9 cellular contexts compared by ENCODE assay signal in genomic region chr16:27273670-27274522, GRCh38. TPM values are rescaled to one million over a fixed set of nuclear protein-coding genes. Genes with fewer than 3 reads are reported as not detected.
A peak's percentile ranks its signal among the peaks of the same experiment; 100 is the strongest.
DNase-seq lines count a peak whose midpoint lies in the region; ATAC-seq and TF ChIP-seq lines count a peak whose summit lies in the region.
"Had no signal": no experiment of that assay in that cellular context is flagged by ENCODE, and none has a peak within 500 bp of the region (broad histone marks: within the 10 kb centered on the region; RNA-seq: fewer than 3 reads in every experiment).

No MANE protein-coding gene starts in this region.

- CTCF ChIA-PET in T-cell (lab: Charles Lee): interaction anchor here (1.0 to 1.1 kb wide), 2 partner anchors 37 to 120 kb away, joined by 4 to 5 read pairs; no protein-coding TSS in a partner anchor

- peaks cover 2% of the 10 kb centered on the region for H3K4me1 ChIP-seq in colonic mucosa

- ATAC-seq in T-cell (replicated peaks in 1 of 4) (peak; percentile 63 to 85 (median 76)), HG03108 (IDR thresholded peaks at IDR 0.05; ENCODE audit: unreplicated experiment) (no peak)
- peak; percentile 93 for ATAC-seq in stimulated activated effector memory CD8-positive, alpha-beta T cell treated with anti-CD3 and anti-CD28 coated beads, Interleukin-12 subunit alpha, Interleukin-12 subunit beta, amount 100 ng/mL, for 72 hours
- ATAC-seq: gastroesophageal sphincter had no signal

- H3K36me3 Mint-ChIP-seq in T-helper 1 cell treated with Interleukin-12 subunit alpha and Interleukin-12 subunit beta and Interleukin-4 antibody, amounts not matched to agents 30 μg/mL and 1 μg/mL, for 36 hours (ENCODE audit: low read depth): peaks cover 15% of the 10 kb centered on the region
- H3K36me3 Mint-ChIP-seq in T-cell: no peaks in the 10 kb centered on the region
- peaks cover 1% of the 10 kb centered on the region for H3K36me3 Mint-ChIP-seq in stimulated activated effector memory CD8-positive, alpha-beta T cell treated with anti-CD3 and anti-CD28 coated beads, Interleukin-12 subunit alpha, Interleukin-12 subunit beta, amount 100 ng/mL, for 72 hours

- intact Hi-C loops in colonic mucosa (cut with DNase I): no loop called here

- H3K9me3 Mint-ChIP-seq in T-helper 1 cell treated with Interleukin-12 subunit alpha and Interleukin-12 subunit beta and Interleukin-4 antibody, amounts not matched to agents 30 μg/mL and 1 μg/mL, for 36 hours: no peaks in the 10 kb centered on the region
- H3K9me3 Mint-ChIP-seq in T-cell: no peaks in the 10 kb centered on the region
- no peaks in the 10 kb centered on the region for H3K9me3 Mint-ChIP-seq in stimulated activated effector memory CD8-positive, alpha-beta T cell treated with anti-CD3 and anti-CD28 coated beads, Interleukin-12 subunit alpha, Interleukin-12 subunit beta, amount 100 ng/mL, for 72 hours

- no peak overlapping the region for H3K27ac ChIP-seq in colonic mucosa
- H3K27ac ChIP-seq: gastroesophageal sphincter had no signal

- peak overlapping the region; percentile 67 for H3K4me3 Mint-ChIP-seq in T-helper 1 cell treated with Interleukin-12 subunit alpha and Interleukin-12 subunit beta and Interleukin-4 antibody, amounts not matched to agents 30 μg/mL and 1 μg/mL, for 36 hours
- H3K4me3 Mint-ChIP-seq in T-cell: peak overlapping the region in 2 of 3 donors; percentile 48 to 55
- peak overlapping the region; percentile 3 for H3K4me3 Mint-ChIP-seq in stimulated activated effector memory CD8-positive, alpha-beta T cell treated with anti-CD3 and anti-CD28 coated beads, Interleukin-12 subunit alpha, Interleukin-12 subunit beta, amount 100 ng/mL, for 72 hours

- no peaks in the 10 kb centered on the region for H3K9me3 ChIP-seq in colonic mucosa
- H3K9me3 ChIP-seq: gastroesophageal sphincter had no signal

- H3K4me1 Mint-ChIP-seq in T-helper 1 cell treated with Interleukin-12 subunit alpha and Interleukin-12 subunit beta and Interleukin-4 antibody, amounts not matched to agents 30 μg/mL and 1 μg/mL, for 36 hours (ENCODE audit: low read depth): peaks cover 45% of the 10 kb centered on the region
- peaks cover 36 to 52% (median 51%) of the 10 kb centered on the region in 3 donors for H3K4me1 Mint-ChIP-seq in T-cell
- peaks cover 39% of the 10 kb centered on the region for H3K4me1 Mint-ChIP-seq in stimulated activated effector memory CD8-positive, alpha-beta T cell treated with anti-CD3 and anti-CD28 coated beads, Interleukin-12 subunit alpha, Interleukin-12 subunit beta, amount 100 ng/mL, for 72 hours

- no peak overlapping the region for H3K4me3 ChIP-seq in colonic mucosa
- H3K4me3 ChIP-seq: gastroesophageal sphincter had no signal

- DNase-seq in T-helper 1 cell (no peak), T-cell (no peak), colonic mucosa (peak; percentile 29), cortex of kidney (lab: John Stamatoyannopoulos, UW) (no peak), NK-92 (lab: John Stamatoyannopoulos, UW; ENCODE audit: unreplicated experiment) (no peak)
- no peak for DNase-seq in stimulated activated effector memory CD8-positive, alpha-beta T cell treated with anti-CD3 and anti-CD28 coated beads, Interleukin-12 subunit alpha, Interleukin-12 subunit beta, amount 100 ng/mL, for 72 hours (ENCODE audit: low spot score in 2 of 2)

- H3K9ac ChIP-seq in colonic mucosa (ENCODE audit: low read depth in 2 of 2, low read length in 2 of 2): no peak overlapping the region

- POLR2A ChIA-PET in T-cell (lab: Charles Lee): interaction anchor here (0.5 to 0.6 kb wide), 4 partner anchors 37 to 179 kb away, joined by 3 to 5 read pairs (median 3); no protein-coding TSS in a partner anchor

- no peaks in the 10 kb centered on the region for H3K36me3 ChIP-seq in colonic mucosa
- H3K36me3 ChIP-seq: gastroesophageal sphincter had no signal

- H3K27me3 ChIP-seq in colonic mucosa: no peaks in the 10 kb centered on the region
- H3K27me3 ChIP-seq: gastroesophageal sphincter had no signal

- no peak for TF ChIP-seq CTCF in colonic mucosa (IDR thresholded peaks at IDR 0.05)

- peak overlapping the region; percentile 88 for H3K27ac Mint-ChIP-seq in T-helper 1 cell treated with Interleukin-12 subunit alpha and Interleukin-12 subunit beta and Interleukin-4 antibody, amounts not matched to agents 30 μg/mL and 1 μg/mL, for 36 hours
- peak overlapping the region; percentile 75 to 89 for H3K27ac Mint-ChIP-seq in T-cell
- peak overlapping the region; percentile 78 for H3K27ac Mint-ChIP-seq in stimulated activated effector memory CD8-positive, alpha-beta T cell treated with anti-CD3 and anti-CD28 coated beads, Interleukin-12 subunit alpha, Interleukin-12 subunit beta, amount 100 ng/mL, for 72 hours

- peaks cover 8% of the 10 kb centered on the region for H3K27me3 Mint-ChIP-seq in T-helper 1 cell treated with Interleukin-12 subunit alpha and Interleukin-12 subunit beta and Interleukin-4 antibody, amounts not matched to agents 30 μg/mL and 1 μg/mL, for 36 hours (ENCODE audit: low read depth)
- H3K27me3 Mint-ChIP-seq in T-cell: peaks cover 0 to 2% of the 10 kb centered on the region in 2 donors

RNA-seq across cellular contexts. Expression of gene NSMCE1, which starts 5.3 kb away (rescaled TPM):
- total RNA-seq in T-cell (10 to 100 TPM; 53.5 to 83.2 (median 73.9) TPM), colonic mucosa (10 to 100 TPM; 37.6 to 58.2 TPM)

RNA-seq across cellular contexts. Expression of gene IL4R, which starts 39.9 kb away (rescaled TPM):
- 100 to 1,000 TPM; 186 to 281 (median 221) TPM for total RNA-seq in T-cell
- 10 to 100 TPM; 74.8 to 80.0 TPM for total RNA-seq in colonic mucosa

Comparison
In these comparisons a context has a peak if more than half of its experiments do, and no peak if none do; other contexts are left out.
1. H3K4me3 Mint-ChIP-seq: peak in every context shown above with its lines; median percentile 67 in T-helper 1 cell treated with Interleukin-12 subunit alpha and Interleukin-12 subunit beta and Interleukin-4 antibody, amounts not matched to agents 30 μg/mL and 1 μg/mL, for 36 hours; 52 in T-cell; 3 in stimulated activated effector memory CD8-positive, alpha-beta T cell treated with anti-CD3 and anti-CD28 coated beads, Interleukin-12 subunit alpha, Interleukin-12 subunit beta, amount 100 ng/mL, for 72 hours.